In the genomic region with DNA sequence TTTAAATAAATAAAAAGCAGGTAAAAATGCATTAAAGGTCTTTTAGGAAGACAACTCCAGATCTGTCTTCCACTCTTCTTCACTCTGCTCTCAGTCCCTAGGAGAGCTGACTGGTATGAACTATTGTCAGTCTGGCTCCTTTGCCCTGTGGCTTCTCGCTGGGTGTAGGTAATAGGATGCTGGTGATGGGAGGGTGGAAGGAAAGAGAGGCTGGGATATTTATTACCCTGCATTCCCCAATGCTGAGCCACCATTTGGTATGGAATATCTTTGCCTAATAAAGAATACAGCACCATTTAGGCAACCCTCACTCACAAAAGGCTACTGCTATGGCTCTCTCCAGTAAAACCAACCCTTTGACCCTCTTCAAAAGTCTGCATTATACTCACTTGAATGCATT, we compare ENCODE assay signal across 32 cellular contexts.
"Had no signal": no experiment of that assay in that cellular context is flagged by ENCODE, and none has a peak within 500 bp of the region (broad histone marks: within the 10 kb centered on the region; RNA-seq: fewer than 3 reads in every experiment).

No MANE protein-coding gene starts in this region.

- H3K27me3 Mint-ChIP-seq: activated naive CD4-positive, alpha-beta T cell treated with anti-CD3 and anti-CD28 coated beads, Interleukin-2, amount 10 ng/mL, durations not matched to agents 7 days and 5 days; activated naive CD8-positive, alpha-beta T cell treated with anti-CD3 and anti-CD28 coated beads, Interleukin-2, amount 10 ng/mL, durations not matched to agents 7 days and 5 days; central memory CD8-positive, alpha-beta T cell; dendritic cell treated with granulocyte-macrophage colony-stimulating factor and Interleukin-4, amounts not matched to agents 40 ng/mL and 50 ng/mL, for 4 days; naive B cell; progenitor cell of endocrine pancreas; stimulated activated memory B cell treated with anti-CD40 and anti-IgM and Interleukin-4, amounts not matched to agents 10 μg/mL and 1 μg/mL and 100 μg/mL, for 72 hours; stimulated activated naive CD8-positive, alpha-beta T cell treated with anti-CD3 and anti-CD28 coated beads, Interleukin-15, amount 100 ng/mL, for 72 hours had no signal

- H3K4me1 Mint-ChIP-seq: activated naive CD4-positive, alpha-beta T cell treated with anti-CD3 and anti-CD28 coated beads, Interleukin-2, amount 10 ng/mL, durations not matched to agents 7 days and 5 days; activated naive CD8-positive, alpha-beta T cell treated with anti-CD3 and anti-CD28 coated beads, Interleukin-2, amount 10 ng/mL, durations not matched to agents 7 days and 5 days; central memory CD8-positive, alpha-beta T cell; mesothelial cell of epicardium; naive B cell; nephron progenitor cell; stimulated activated memory B cell treated with anti-CD40 and anti-IgM and Interleukin-4, amounts not matched to agents 10 μg/mL and 1 μg/mL and 100 μg/mL, for 72 hours; stimulated activated naive CD8-positive, alpha-beta T cell treated with anti-CD3 and anti-CD28 coated beads, Interleukin-15, amount 100 ng/mL, for 72 hours had no signal

- H3K4me3 ChIP-seq: breast epithelium, esophagus muscularis mucosa, heart right ventricle, sigmoid colon, smooth muscle cell, uterus had no signal

- H3K36me3 Mint-ChIP-seq: activated naive CD4-positive, alpha-beta T cell treated with anti-CD3 and anti-CD28 coated beads, Interleukin-2, amount 10 ng/mL, durations not matched to agents 7 days and 5 days; activated naive CD8-positive, alpha-beta T cell treated with anti-CD3 and anti-CD28 coated beads, Interleukin-2, amount 10 ng/mL, durations not matched to agents 7 days and 5 days; mesothelial cell of epicardium; naive B cell; stimulated activated memory B cell treated with anti-CD40 and anti-IgM and Interleukin-4, amounts not matched to agents 10 μg/mL and 1 μg/mL and 100 μg/mL, for 72 hours; type B pancreatic cell had no signal

- H3K4me1 ChIP-seq: breast epithelium, esophagus muscularis mucosa, heart right ventricle, sigmoid colon, uterus had no signal

- H3K27ac ChIP-seq: breast epithelium, esophagus muscularis mucosa, heart right ventricle, neutrophil, sigmoid colon, uterus, VCaP had no signal

- H3K36me3 ChIP-seq: breast epithelium, esophagus muscularis mucosa, heart right ventricle, neutrophil, sigmoid colon, uterus had no signal

- H3K9me3 Mint-ChIP-seq: dendritic cell treated with granulocyte-macrophage colony-stimulating factor and Interleukin-4, amounts not matched to agents 40 ng/mL and 50 ng/mL, for 4 days; mesothelial cell of epicardium; nephron progenitor cell; stimulated activated memory B cell treated with anti-CD40 and anti-IgM and Interleukin-4, amounts not matched to agents 10 μg/mL and 1 μg/mL and 100 μg/mL, for 72 hours; type B pancreatic cell had no signal

- H3K27ac Mint-ChIP-seq: activated naive CD4-positive, alpha-beta T cell treated with anti-CD3 and anti-CD28 coated beads, Interleukin-2, amount 10 ng/mL, durations not matched to agents 7 days and 5 days; activated naive CD8-positive, alpha-beta T cell treated with anti-CD3 and anti-CD28 coated beads, Interleukin-2, amount 10 ng/mL, durations not matched to agents 7 days and 5 days; activated T-helper 1 cell treated with anti-CD3 and anti-CD28 coated beads, Interleukin-12 subunit alpha, Interleukin-12 subunit beta, Interleukin-2, Interleukin-4 antibody, amounts not matched to agents 30 ng/mL and 10 ng/mL and 1 ng/mL, durations not matched to agents 14 hours and 24 hours and 36 hours; dendritic cell treated with granulocyte-macrophage colony-stimulating factor and Interleukin-4, amounts not matched to agents 40 ng/mL and 50 ng/mL, for 4 days; mesothelial cell of epicardium; naive B cell; nephron progenitor cell; progenitor cell of endocrine pancreas; stimulated activated memory B cell treated with anti-CD40 and anti-IgM and Interleukin-4, amounts not matched to agents 10 μg/mL and 1 μg/mL and 100 μg/mL, for 72 hours; stimulated activated naive CD8-positive, alpha-beta T cell treated with anti-CD3 and anti-CD28 coated beads, Interleukin-15, amount 100 ng/mL, for 72 hours; type B pancreatic cell had no signal

- H3K4me3 Mint-ChIP-seq: activated naive CD4-positive, alpha-beta T cell treated with anti-CD3 and anti-CD28 coated beads, Interleukin-2, amount 10 ng/mL, durations not matched to agents 7 days and 5 days; activated naive CD8-positive, alpha-beta T cell treated with anti-CD3 and anti-CD28 coated beads, Interleukin-2, amount 10 ng/mL, durations not matched to agents 7 days and 5 days; activated T-helper 1 cell treated with anti-CD3 and anti-CD28 coated beads, Interleukin-12 subunit alpha, Interleukin-12 subunit beta, Interleukin-2, Interleukin-4 antibody, amounts not matched to agents 30 ng/mL and 10 ng/mL and 1 ng/mL, durations not matched to agents 14 hours and 24 hours and 36 hours; central memory CD8-positive, alpha-beta T cell; dendritic cell treated with granulocyte-macrophage colony-stimulating factor and Interleukin-4, amounts not matched to agents 40 ng/mL and 50 ng/mL, for 4 days; mesothelial cell of epicardium; naive B cell; nephron progenitor cell; stimulated activated memory B cell treated with anti-CD40 and anti-IgM and Interleukin-4, amounts not matched to agents 10 μg/mL and 1 μg/mL and 100 μg/mL, for 72 hours; stimulated activated naive CD8-positive, alpha-beta T cell treated with anti-CD3 and anti-CD28 coated beads, Interleukin-15, amount 100 ng/mL, for 72 hours; type B pancreatic cell had no signal

- DNase-seq: activated CD4-positive, alpha-beta T cell treated with anti-CD3 and anti-CD28 coated beads for 4 hours; activated CD4-positive, alpha-beta T cell treated with anti-CD3 and anti-CD28 coated beads, Interleukin-2, amount 50 U/mL, for 4 hours; activated CD8-positive, alpha-beta memory T cell treated with anti-CD3 and anti-CD28 coated beads, Interleukin-2, amount 50 U/mL, for 4 hours; activated effector memory CD4-positive, alpha-beta T cell treated with anti-CD3 and anti-CD28 coated beads, Interleukin-2, amount 50 U/mL, for 16 hours; activated naive CD4-positive, alpha-beta T cell treated with anti-CD3 and anti-CD28 coated beads, Interleukin-2, amount 10 ng/mL, durations not matched to agents 7 days and 5 days; activated naive CD8-positive, alpha-beta T cell treated with anti-CD3 and anti-CD28 coated beads, Interleukin-2, amount 10 ng/mL, durations not matched to agents 7 days and 5 days; activated T-cell treated with anti-CD3 and anti-CD28 coated beads, Interleukin-2, amount 50 U/mL, for 1 hour; foreskin melanocyte; heart right ventricle; left colon; mammary epithelial cell; naive B cell; nephron progenitor cell; sigmoid colon; stimulated activated CD4-positive, alpha-beta T cell treated with anti-CD3 and anti-CD28 coated beads, Interleukin-1b, Interleukin-23, amount 100 ng/mL, for 48 hours; stimulated activated CD4-positive, alpha-beta T cell treated with anti-CD3 and anti-CD28 coated beads, Interleukin-4, amount 100 ng/mL, for 4 hours; stimulated activated CD8-positive, alpha-beta memory T cell treated with anti-CD3 and anti-CD28 coated beads, Interleukin-4, amount 100 ng/mL, for 48 hours; stimulated activated naive CD8-positive, alpha-beta T cell treated with anti-CD3 and anti-CD28 coated beads, Interleukin-15, amount 100 ng/mL, for 72 hours; substantia nigra; uterus had no signal

- ATAC-seq: heart right ventricle; left colon; stimulated activated memory B cell treated with anti-CD40 and anti-IgM and Interleukin-4, amounts not matched to agents 10 μg/mL and 1 μg/mL and 100 μg/mL, for 72 hours; stimulated activated naive CD8-positive, alpha-beta T cell treated with anti-CD3 and anti-CD28 coated beads, Interleukin-15, amount 100 ng/mL, for 72 hours had no signal

- H3K9me3 ChIP-seq: breast epithelium, esophagus muscularis mucosa, neutrophil, sigmoid colon, uterus had no signal

- H3K27me3 ChIP-seq: breast epithelium, esophagus muscularis mucosa, heart right ventricle, neutrophil, sigmoid colon, uterus had no signal
